21 cellular contexts compared by ENCODE assay signal in genomic region chr16:65154321-65154720, GRCh38. TPM values are rescaled to one million over a fixed set of nuclear protein-coding genes. Genes with fewer than 3 reads are reported as not detected.
DNase-seq lines count a peak whose midpoint lies in the region; ATAC-seq and TF ChIP-seq lines count a peak whose summit lies in the region.
"Had no signal": no experiment of that assay in that cellular context is flagged by ENCODE, and none has a peak within 500 bp of the region (broad histone marks: within the 10 kb centered on the region; RNA-seq: fewer than 3 reads in every experiment).

No MANE protein-coding gene starts in this region.

- TF ChIP-seq CTCF in glutamatergic neuron (IDR thresholded peaks at IDR 0.05; ENCODE audit: partially characterized antibody, unreplicated experiment) (no peak), nephron progenitor cell (IDR thresholded peaks at IDR 0.05) (no peak)

- H3K27me3 Mint-ChIP-seq in glutamatergic neuron (ENCODE audit: unreplicated experiment): no peaks in the 10 kb centered on the region
- H3K27me3 Mint-ChIP-seq in nephron progenitor cell (ENCODE audit: low read depth, poor library complexity): no peaks in the 10 kb centered on the region
- H3K27me3 Mint-ChIP-seq: stimulated activated naive CD8-positive, alpha-beta T cell treated with anti-CD3 and anti-CD28 coated beads, Interleukin-15, amount 100 ng/mL, for 72 hours had no signal

- intact Hi-C loops in posterior cingulate gyrus (cut with DNase I): no loop called here

- DNase-seq in EL: peak; percentile 13
- DNase-seq in RPMI7951 (ENCODE audit: low read depth): peak; percentile 51
- peak; percentile 22 for DNase-seq in glutamatergic neuron
- DNase-seq in nephron progenitor cell: peak; percentile 55
- DNase-seq in posterior cingulate gyrus: no peak
- DNase-seq: activated CD8-positive, alpha-beta memory T cell treated with anti-CD3 and anti-CD28 coated beads, Interleukin-2, amount 50 U/mL, for 4 hours; activated effector memory CD4-positive, alpha-beta T cell treated with Interleukin-2 at 50 U/mL for 16 hours; COR-L47; hypothalamus; left lung; MG63; NCI-H1436; NCI-H748 treated with DMSO at 0.1 percent for 48 hours; spleen; stimulated activated CD4-positive, alpha-beta T cell treated with anti-CD3 and anti-CD28 coated beads, Interleukin-4, amount 100 ng/mL, for 4 hours; stimulated activated naive CD8-positive, alpha-beta T cell treated with anti-CD3 and anti-CD28 coated beads, Interleukin-15, amount 100 ng/mL, for 72 hours; T-helper 2 cell; transverse colon had no signal

- H3K36me3 Mint-ChIP-seq in glutamatergic neuron (ENCODE audit: unreplicated experiment): no peaks in the 10 kb centered on the region
- no peaks in the 10 kb centered on the region for H3K36me3 Mint-ChIP-seq in nephron progenitor cell (ENCODE audit: low read depth)

- no peaks in the 10 kb centered on the region for H3K9me3 Mint-ChIP-seq in glutamatergic neuron (ENCODE audit: unreplicated experiment)
- H3K9me3 Mint-ChIP-seq in nephron progenitor cell: no peaks in the 10 kb centered on the region
- H3K9me3 Mint-ChIP-seq: stimulated activated naive CD8-positive, alpha-beta T cell treated with anti-CD3 and anti-CD28 coated beads, Interleukin-15, amount 100 ng/mL, for 72 hours had no signal

- H3K4me1 Mint-ChIP-seq in glutamatergic neuron (ENCODE audit: low read depth, unreplicated experiment) (no peaks in the 10 kb centered on the region), nephron progenitor cell (peaks cover 42% of the 10 kb centered on the region)
- H3K4me1 Mint-ChIP-seq: stimulated activated naive CD8-positive, alpha-beta T cell treated with anti-CD3 and anti-CD28 coated beads, Interleukin-15, amount 100 ng/mL, for 72 hours had no signal

- H3K27ac Mint-ChIP-seq in glutamatergic neuron (ENCODE audit: unreplicated experiment) (no peak overlapping the region), nephron progenitor cell (peak overlapping the region; percentile 6)
- H3K27ac Mint-ChIP-seq: stimulated activated naive CD8-positive, alpha-beta T cell treated with anti-CD3 and anti-CD28 coated beads, Interleukin-15, amount 100 ng/mL, for 72 hours had no signal

- no peak for ATAC-seq in HG02884 (IDR thresholded peaks at IDR 0.05; ENCODE audit: unreplicated experiment)
- ATAC-seq in HG03457 (IDR thresholded peaks at IDR 0.05; ENCODE audit: unreplicated experiment): no peak
- ATAC-seq in activated CD4-positive, CD25-positive, alpha-beta regulatory T cell treated with anti-CD3 and anti-CD28 coated beads, Interleukin-2, amount 50 U/mL, for 24 hours: no peak
- ATAC-seq: left lung; stimulated activated naive CD8-positive, alpha-beta T cell treated with anti-CD3 and anti-CD28 coated beads, Interleukin-15, amount 100 ng/mL, for 72 hours had no signal

- H3K4me3 Mint-ChIP-seq in glutamatergic neuron (ENCODE audit: unreplicated experiment) (no peak overlapping the region), nephron progenitor cell (peak overlapping the region; percentile 21)
- H3K4me3 Mint-ChIP-seq: stimulated activated naive CD8-positive, alpha-beta T cell treated with anti-CD3 and anti-CD28 coated beads, Interleukin-15, amount 100 ng/mL, for 72 hours had no signal

RNA-seq across cellular contexts. Expression of gene CDH11, which starts 32.5 kb away (rescaled TPM):
- total RNA-seq in RPMI7951 (2014; rRNA removed; shearing (Covaris generic)): 48.6 and 52.0 TPM in 2 replicates
- 2.6 TPM for total RNA-seq in glutamatergic neuron (ENCODE audit: unreplicated experiment)

Comparison
In these comparisons a context has a peak if more than half of its experiments do, and no peak if none do; other contexts are left out.
1. DNase-seq: peak in EL (single experiment), RPMI7951 (single experiment), glutamatergic neuron (single experiment) and nephron progenitor cell (single experiment); none in posterior cingulate gyrus (0 of 10).
2. RNA of gene CDH11, which starts 32.5 kb away (total RNA-seq): 48.6 to 52.0 TPM in RPMI7951; 2.6 TPM in glutamatergic neuron (single experiment); every median in the first group is over 10 times any median in the second.